17 cellular contexts compared by ENCODE assay signal in genomic region chrX:13266641-13267420, GRCh38. TPM values are rescaled to one million over a fixed set of nuclear protein-coding genes. Genes with fewer than 3 reads are reported as not detected.
DNase-seq lines count a peak whose midpoint lies in the region; TF ChIP-seq lines count a peak whose summit lies in the region.
"Had no signal": no experiment of that assay in that cellular context is flagged by ENCODE, and none has a peak within 500 bp of the region (broad histone marks: within the 10 kb centered on the region; RNA-seq: fewer than 3 reads in every experiment).

No MANE protein-coding gene starts in this region.

- no peak for TF ChIP-seq CTCF in glutamatergic neuron (IDR thresholded peaks at IDR 0.05; ENCODE audit: partially characterized antibody, unreplicated experiment)
- TF ChIP-seq CTCF in foreskin fibroblast (IDR thresholded peaks at IDR 0.05; ENCODE audit: low read depth, low read length) = no peak

- no peaks in the 10 kb centered on the region for H3K27me3 ChIP-seq in CD8-positive, alpha-beta memory T cell (ENCODE audit: insufficient read depth, low read length, poor library complexity, severe bottlenecking)

- no peak overlapping the region for H3K27ac Mint-ChIP-seq in glutamatergic neuron (ENCODE audit: unreplicated experiment)
- no peak overlapping the region for H3K27ac Mint-ChIP-seq in CD8-positive, alpha-beta memory T cell
- H3K27ac Mint-ChIP-seq: activated naive CD8-positive, alpha-beta T cell; T-cell had no signal

- H3K27me3 Mint-ChIP-seq in glutamatergic neuron (ENCODE audit: unreplicated experiment) = no peaks in the 10 kb centered on the region
- H3K27me3 Mint-ChIP-seq in CD8-positive, alpha-beta memory T cell = peaks cover 0 to 6% of the 10 kb centered on the region in 2 donors
- H3K27me3 Mint-ChIP-seq: activated naive CD8-positive, alpha-beta T cell had no signal

- H3K4me3 ChIP-seq in foreskin fibroblast (ENCODE audit: low read depth in 1 of 2, low read length in 2 of 2) = no peak overlapping the region
- H3K4me3 ChIP-seq in CD8-positive, alpha-beta memory T cell (ENCODE audit: low read length) = no peak overlapping the region
- H3K4me3 ChIP-seq: BLaER1 treated with 17β-estradiol and CSF1 and Interleukin-3, amounts not matched to agents 10 nM and 100 nM; psoas muscle had no signal

- no peaks in the 10 kb centered on the region for H3K36me3 Mint-ChIP-seq in glutamatergic neuron (ENCODE audit: unreplicated experiment)
- H3K36me3 Mint-ChIP-seq in CD8-positive, alpha-beta memory T cell = no peaks in the 10 kb centered on the region
- H3K36me3 Mint-ChIP-seq: activated naive CD8-positive, alpha-beta T cell; T-cell had no signal

- H3K9me3 ChIP-seq in CD8-positive, alpha-beta memory T cell (ENCODE audit: low read length) = no peaks in the 10 kb centered on the region
- H3K9me3 ChIP-seq: psoas muscle had no signal

- no peaks in the 10 kb centered on the region for H3K4me1 ChIP-seq in CD8-positive, alpha-beta memory T cell (ENCODE audit: insufficient read depth, low read length)
- H3K4me1 ChIP-seq: psoas muscle had no signal

- POLR2A ChIA-PET in CD8-positive, alpha-beta memory T cell (lab: Charles Lee) = no interaction called here

- no peaks in the 10 kb centered on the region for H3K9me3 Mint-ChIP-seq in glutamatergic neuron (ENCODE audit: unreplicated experiment)
- H3K9me3 Mint-ChIP-seq in CD8-positive, alpha-beta memory T cell = no peaks in the 10 kb centered on the region

- H3K4me3 Mint-ChIP-seq in glutamatergic neuron (ENCODE audit: unreplicated experiment) = no peak overlapping the region
- H3K4me3 Mint-ChIP-seq in CD8-positive, alpha-beta memory T cell = no peak overlapping the region
- H3K4me3 Mint-ChIP-seq: activated naive CD8-positive, alpha-beta T cell; T-cell had no signal

- H3K4me1 Mint-ChIP-seq in glutamatergic neuron (ENCODE audit: low read depth, unreplicated experiment) = no peaks in the 10 kb centered on the region
- H3K4me1 Mint-ChIP-seq in CD8-positive, alpha-beta memory T cell = peaks cover 0 to 3% (median 3%) of the 10 kb centered on the region in 3 donors

- H3K36me3 ChIP-seq in CD8-positive, alpha-beta memory T cell (ENCODE audit: insufficient read depth, low read length) = no peaks in the 10 kb centered on the region
- H3K36me3 ChIP-seq: BLaER1 treated with 17β-estradiol and CSF1 and Interleukin-3, amounts not matched to agents 10 nM and 100 nM had no signal

- CTCF ChIA-PET in CD8-positive, alpha-beta memory T cell (lab: Charles Lee) = no interaction called here

- peak; percentile 1 for DNase-seq in stimulated activated naive CD4-positive, alpha-beta T cell treated with Interleukin-2 at 50 U/mL for 16 hours (lab: John Stamatoyannopoulos, UW)
- DNase-seq in stimulated activated naive CD4-positive, alpha-beta T cell (lab: John Stamatoyannopoulos, UW) = no peak
- DNase-seq in RPMI7951 (ENCODE audit: low read depth) (peak; percentile 88), glutamatergic neuron (peak; percentile 14), foreskin fibroblast (no peak), NCI-H2171 treated with DMSO at 0.1 percent for 48 hours (lab: John Stamatoyannopoulos, UW) (no peak), occipital lobe (lab: John Stamatoyannopoulos, UW) (no peak)
- no peak for DNase-seq in CD8-positive, alpha-beta memory T cell
- DNase-seq: activated CD4-positive, alpha-beta T cell treated with anti-CD3 and anti-CD28 coated beads, Interleukin-2, amount 50 U/mL, for 4 hours; KG1; NCI-H2029 treated with DMSO at 0.1 percent for 48 hours; psoas muscle; substantia nigra; T-cell had no signal

- no peak overlapping the region for H3K27ac ChIP-seq in CD8-positive, alpha-beta memory T cell (ENCODE audit: low read depth, low read length)
- H3K27ac ChIP-seq: BLaER1 treated with 17β-estradiol and CSF1 and Interleukin-3, amounts not matched to agents 10 nM and 100 nM; psoas muscle had no signal

RNA-seq across cellular contexts. Expression of gene ATXN3L, which starts 53.0 kb away (rescaled TPM):
- not detected in 2 replicates for total RNA-seq in RPMI7951 (2014; rRNA removed; shearing (Covaris generic))
- total RNA-seq in glutamatergic neuron (ENCODE audit: unreplicated experiment) (not detected), occipital lobe (not detected)
- total RNA-seq in CD8-positive, alpha-beta memory T cell = not detected
- polyA plus RNA-seq in CD8-positive, alpha-beta memory T cell = not detected
- total RNA-seq: fibroblast of lung, psoas muscle, T-cell had no signal
- polyA plus RNA-seq: fibroblast of lung, psoas muscle had no signal

Comparison
In these comparisons a context has a peak if more than half of its experiments do, and no peak if none do; other contexts are left out.
1. DNase-seq: peak in stimulated activated naive CD4-positive, alpha-beta T cell treated with Interleukin-2 at 50 U/mL for 16 hours (single experiment), RPMI7951 (single experiment) and glutamatergic neuron (single experiment); none in stimulated activated naive CD4-positive, alpha-beta T cell (0 of 6), foreskin fibroblast (0 of 2), NCI-H2171 treated with DMSO at 0.1 percent for 48 hours (single experiment), occipital lobe (single experiment) and CD8-positive, alpha-beta memory T cell (0 of 5).